10 cellular contexts compared by ENCODE assay signal in the genomic region with DNA sequence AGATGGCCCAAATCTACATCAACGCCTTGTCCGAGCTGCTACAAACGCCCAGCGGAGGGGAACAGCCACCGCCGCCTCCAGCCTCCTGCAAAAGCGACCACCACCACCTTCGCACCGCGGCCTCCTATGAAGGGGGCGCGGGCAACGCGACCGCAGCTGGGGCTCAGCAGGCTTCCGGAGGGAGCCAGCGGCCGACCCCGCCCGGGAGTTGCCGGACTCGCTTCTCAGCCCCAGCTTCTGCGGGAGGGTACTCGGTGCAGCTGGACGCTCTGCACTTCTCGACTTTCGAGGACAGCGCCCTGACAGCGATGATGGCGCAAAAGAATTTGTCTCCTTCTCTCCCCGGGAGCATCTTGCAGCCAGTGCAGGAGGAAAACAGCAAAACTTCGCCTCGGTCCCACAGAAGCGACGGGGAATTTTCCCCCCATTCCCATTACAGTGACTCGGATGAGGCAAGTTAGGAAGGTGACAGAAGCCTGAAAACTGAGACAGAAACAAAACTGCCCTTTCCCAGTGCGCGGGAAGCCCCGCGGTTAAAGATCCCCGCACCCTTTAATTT. TPM values are rescaled to one million over a fixed set of nuclear protein-coding genes. Genes with fewer than 3 reads are reported as not detected.
A peak's percentile ranks its signal among the peaks of the same experiment; 100 is the strongest.
DNase-seq lines count a peak whose midpoint lies in the region; ATAC-seq and TF ChIP-seq lines count a peak whose summit lies in the region.
"Had no signal": no experiment of that assay in that cellular context is flagged by ENCODE, and none has a peak within 500 bp of the region (broad histone marks: within the 10 kb centered on the region; RNA-seq: fewer than 3 reads in every experiment).

No MANE protein-coding gene starts in this region.

- H3K27me3 Mint-ChIP-seq in brain: peaks cover 100% of the 10 kb centered on the region

- no peak for TF ChIP-seq EP300 in transverse colon (IDR thresholded peaks at IDR 0.05; ENCODE audit: low read depth)

- H3K9ac ChIP-seq in mucosa of rectum (ENCODE audit: low read depth in 1 of 2, low read length in 2 of 2): peak overlapping the region; percentile 56 to 61
- H3K9ac ChIP-seq: BLaER1 had no signal

- no peaks in the 10 kb centered on the region for H3K36me3 Mint-ChIP-seq in brain

- H3K36me3 ChIP-seq in heart left ventricle (no peaks in the 10 kb centered on the region), heart right ventricle (no peaks in the 10 kb centered on the region), mucosa of rectum (ENCODE audit: control insufficient read depth in 2 of 2, insufficient read depth in 2 of 2, low read length in 2 of 2) (no peaks in the 10 kb centered on the region), transverse colon (no peaks in the 10 kb centered on the region), uterus (no peaks in the 10 kb centered on the region)
- H3K36me3 ChIP-seq: BLaER1 had no signal

- H3K4me3 ChIP-seq in heart left ventricle (peak overlapping the region in 7 of 12 donors; percentile 15 to 48 (median 31)), heart right ventricle (peak overlapping the region in 5 of 10 donors; percentile 15 to 46 (median 30)), mucosa of rectum (ENCODE audit: low read length in 2 of 2) (peak overlapping the region; percentile 62 to 67), transverse colon (peak overlapping the region in 3 of 4 donors; percentile 25 to 50 (median 39)), uterus (no peak overlapping the region)
- H3K4me3 ChIP-seq: BLaER1 had no signal

- intact Hi-C loops in heart left ventricle (cut with DNase I): no loop called here
- intact Hi-C loops in heart right ventricle (cut with DNase I): no loop called here
- intact Hi-C loops in transverse colon (cut with DNase I; ENCODE audit: low total_unique reads): no loop called here
- intact Hi-C loops in uterus (cut with DNase I; ENCODE audit: low total_unique reads): no loop called here

- TF ChIP-seq POLR2A in heart left ventricle (IDR thresholded peaks at IDR 0.05) (no peak), transverse colon (IDR thresholded peaks at IDR 0.05) (no peak), uterus (IDR thresholded peaks at IDR 0.05) (no peak)

- H3K27me3 ChIP-seq in heart left ventricle (peaks cover 35 to 95% (median 77%) of the 10 kb centered on the region in 9 donors), heart right ventricle (peaks cover 19 to 100% (median 92%) of the 10 kb centered on the region in 7 donors), mucosa of rectum (ENCODE audit: control insufficient read depth in 2 of 2, insufficient read depth in 2 of 2, low read length in 2 of 2) (peaks cover 45 to 53% of the 10 kb centered on the region in 2 donors), transverse colon (peaks cover 91% of the 10 kb centered on the region), uterus (peaks cover 0 to 83% of the 10 kb centered on the region in 2 donors)
- H3K27me3 ChIP-seq: BLaER1 had no signal

- peaks cover 0 to 9% (median 6%) of the 10 kb centered on the region in 5 experiments for H3K9me3 Mint-ChIP-seq in brain

- peak overlapping the region in 2 of 5 experiments; percentile 13 to 19 for H3K27ac Mint-ChIP-seq in brain

- H3K4me3 Mint-ChIP-seq in brain: peak overlapping the region; percentile 82 to 88 (median 87)

- ATAC-seq in heart left ventricle: no peak
- no peak for ATAC-seq in heart right ventricle
- ATAC-seq in HG02870 (IDR thresholded peaks at IDR 0.05; ENCODE audit: unreplicated experiment): no peak
- ATAC-seq: activated CD4-positive, CD25-positive, alpha-beta regulatory T cell treated with anti-CD3 and anti-CD28 coated beads, Interleukin-2, amount 50 U/mL, for 24 hours had no signal

- in situ Hi-C loops in transverse colon (cut with MboI; ENCODE audit: low pct_ligation_motif_present in 1 of 4, low pct_unique_long_range_greater_than_20kb in 1 of 4, low sequenced_read_pairs in 3 of 4): no loop called here

- DNase-seq in heart left ventricle (no peak), heart right ventricle (no peak), transverse colon (no peak), uterus (no peak)
- no peak for DNase-seq in effector CD8-positive, alpha-beta T cell (lab: John Stamatoyannopoulos, UW)

- no peak for TF ChIP-seq CTCF in heart left ventricle (IDR thresholded peaks at IDR 0.05)
- no peak for TF ChIP-seq CTCF in heart right ventricle (IDR thresholded peaks at IDR 0.05)
- TF ChIP-seq CTCF in brain (conservative IDR thresholded peaks at IDR 0.05): no peak
- no peak for TF ChIP-seq CTCF in transverse colon (IDR thresholded peaks at IDR 0.05)
- TF ChIP-seq CTCF in uterus (IDR thresholded peaks at IDR 0.05): no peak

- peaks cover 0 to 36% (median 15%) of the 10 kb centered on the region in 12 donors for H3K4me1 ChIP-seq in heart left ventricle
- peaks cover 8 to 38% (median 22%) of the 10 kb centered on the region in 9 donors for H3K4me1 ChIP-seq in heart right ventricle
- H3K4me1 ChIP-seq in mucosa of rectum (ENCODE audit: control insufficient read depth in 2 of 2, insufficient read depth in 2 of 2, low read length in 2 of 2): peaks cover 2 to 23% of the 10 kb centered on the region in 2 donors
- H3K4me1 ChIP-seq in transverse colon: peaks cover 9 to 37% (median 28%) of the 10 kb centered on the region in 4 donors
- peaks cover 0 to 15% of the 10 kb centered on the region in 2 donors for H3K4me1 ChIP-seq in uterus
- H3K4me1 ChIP-seq: BLaER1 had no signal

- H3K27ac ChIP-seq in heart left ventricle (no peak overlapping the region), heart right ventricle (no peak overlapping the region), mucosa of rectum (ENCODE audit: low read depth in 2 of 2, low read length in 2 of 2) (peak overlapping the region; percentile 71 to 75), transverse colon (peak overlapping the region; percentile 34 to 74 (median 44)), uterus (no peak overlapping the region)
- H3K27ac ChIP-seq: BLaER1 had no signal

- peaks cover 41% of the 10 kb centered on the region for H3K4me1 Mint-ChIP-seq in brain

- 1 to 4% (median 2%) methylated on average over 29 to 41 of the region's 41 CpGs for WGBS in heart left ventricle, 4 donors
- 1 to 2% methylated on average over 41 of the region's 41 CpGs for WGBS in heart right ventricle, 2 donors
- 3% methylated on average over 41 of the region's 41 CpGs; no CpG with 5 or more reads in 1 of the 2 donors for WGBS in transverse colon (ENCODE audit: low coverage in 1 of 2), 2 donors

- H3K9me3 ChIP-seq in heart left ventricle: no peaks in the 10 kb centered on the region
- no peaks in the 10 kb centered on the region for H3K9me3 ChIP-seq in heart right ventricle
- no peaks in the 10 kb centered on the region for H3K9me3 ChIP-seq in mucosa of rectum (ENCODE audit: control insufficient read depth in 2 of 2, low read length in 2 of 2)
- no peaks in the 10 kb centered on the region for H3K9me3 ChIP-seq in transverse colon
- H3K9me3 ChIP-seq in uterus: no peaks in the 10 kb centered on the region

RNA-seq across cellular contexts. Expression of a gene that starts 1.1 kb away (rescaled TPM):
- not detected for total RNA-seq in heart left ventricle
- polyA plus RNA-seq in heart left ventricle: not detected
- total RNA-seq in heart right ventricle: not detected
- not detected for polyA plus RNA-seq in heart right ventricle
- not detected for polyA plus RNA-seq in brain (ENCODE audit: insufficient read depth, low read depth, low replicate concordance)
- total RNA-seq in transverse colon: 10 to 100 TPM; 23.5 to 76.7 (median 32.8) TPM
- total RNA-seq in uterus: under 1 TPM in 1 of 4 donors, not detected in 3; under 0.01 TPM

Comparison
In these comparisons a context has a peak if more than half of its experiments do, and no peak if none do; other contexts are left out.
1. H3K27ac ChIP-seq: peak in mucosa of rectum (2 of 2) and transverse colon (4 of 4); none in heart left ventricle (0 of 12), heart right ventricle (0 of 10) and uterus (0 of 2).
2. H3K4me3 ChIP-seq: peak in heart left ventricle (7 of 12), mucosa of rectum (2 of 2) and transverse colon (3 of 4); none in uterus (0 of 2).
3. RNA of a gene that starts 1.1 kb away (total RNA-seq): 23.5 to 76.7 TPM in transverse colon; not detected in heart left ventricle, not detected in heart right ventricle and under 0.01 TPM in uterus; every median in the first group is over 10 times any median in the second.